8 cellular contexts compared by ENCODE assay signal in genomic region chr15:63043391-63044076, GRCh38. TPM values are rescaled to one million over a fixed set of nuclear protein-coding genes. Genes with fewer than 3 reads are reported as not detected.
DNase-seq lines count a peak whose midpoint lies in the region; ATAC-seq and TF ChIP-seq lines count a peak whose summit lies in the region.

No MANE protein-coding gene starts in this region.

- H3K27ac Mint-ChIP-seq in IgD-negative memory B cell = peak overlapping the region in 1 of 3 donors; percentile 67

- in situ Hi-C loops in astrocyte of the cerebellum (cut with HindIII; ENCODE audit: low sequenced_read_pairs) = loop anchor here (10.0 kb wide), 1 partner anchor 159 kb away; no protein-coding TSS in a partner anchor

- H3K4me3 Mint-ChIP-seq in IgD-negative memory B cell = peak overlapping the region; percentile 68 to 94 (median 86)

- ATAC-seq in HG02884 (IDR thresholded peaks at IDR 0.05; ENCODE audit: unreplicated experiment) (no peak), GM18909 (IDR thresholded peaks at IDR 0.05; ENCODE audit: poor library complexity, unreplicated experiment) (no peak), GM18867 (IDR thresholded peaks at IDR 0.05; ENCODE audit: unreplicated experiment) (no peak)

- no peaks in the 10 kb centered on the region for H3K9me3 Mint-ChIP-seq in IgD-negative memory B cell

- peak overlapping the region; percentile 93 for H3K4me3 ChIP-seq in AG09309 (ENCODE audit: control insufficient read depth, low read depth, low read length)
- peak overlapping the region; percentile 97 for H3K4me3 ChIP-seq in astrocyte of the cerebellum (ENCODE audit: low read depth, low read length)
- H3K4me3 ChIP-seq in iPS-18c (ENCODE audit: insufficient read depth, low read depth, low read length) = peak overlapping the region; percentile 75

- no peak for TF ChIP-seq CTCF in AG09309 (IDR thresholded peaks at IDR 0.05; ENCODE audit: control insufficient read depth, insufficient read depth, low read depth, low read length, missing control alignments)
- no peak for TF ChIP-seq CTCF in astrocyte of the cerebellum (IDR thresholded peaks at IDR 0.05; ENCODE audit: low read depth, low read length, missing control alignments)

- no peak for DNase-seq in AG09309 (ENCODE audit: low read depth)
- DNase-seq in astrocyte of the cerebellum (ENCODE audit: low read depth) = no peak
- DNase-seq in stimulated activated CD8-positive, alpha-beta memory T cell treated with anti-CD3 and anti-CD28 coated beads, Interleukin-4, amount 100 ng/mL, for 48 hours = peak; percentile 28

- H3K9me3 ChIP-seq in iPS-18c (ENCODE audit: control insufficient read depth, insufficient read depth, low read length) = no peaks in the 10 kb centered on the region

- peaks cover 43% of the 10 kb centered on the region for H3K27me3 Mint-ChIP-seq in IgD-negative memory B cell

- no peaks in the 10 kb centered on the region for H3K36me3 Mint-ChIP-seq in IgD-negative memory B cell

- H3K4me1 Mint-ChIP-seq in IgD-negative memory B cell = peaks cover 5 to 13% (median 10%) of the 10 kb centered on the region in 3 donors

RNA-seq across cellular contexts. Expression of gene TPM1, which starts 1.0 kb away (rescaled TPM):
- 5.4 TPM for polyA plus RNA-seq in IgD-negative memory B cell
